15 cellular contexts compared by ENCODE assay signal in genomic region chr15:89206186-89206585, GRCh38. TPM values are rescaled to one million over a fixed set of nuclear protein-coding genes. Genes with fewer than 3 reads are reported as not detected.
"Had no signal": no experiment of that assay in that cellular context is flagged by ENCODE, and none has a peak within 500 bp of the region (broad histone marks: within the 10 kb centered on the region; RNA-seq: fewer than 3 reads in every experiment).

No MANE protein-coding gene starts in this region.

RNA-seq across cellular contexts. Expression of gene RLBP1, which starts 15.2 kb away (rescaled TPM):
- total RNA-seq: endodermal cell, esophagus mucosa, gastrocnemius medialis, glomerular endothelial cell, kidney, left lobe of liver, liver, lung, mononuclear cell, progenitor cell of endocrine pancreas, right atrium auricular region, subcutaneous adipose tissue, thyroid gland, ureter, vagina had no signal
